26 cellular contexts compared by ENCODE assay signal in the genomic region with DNA sequence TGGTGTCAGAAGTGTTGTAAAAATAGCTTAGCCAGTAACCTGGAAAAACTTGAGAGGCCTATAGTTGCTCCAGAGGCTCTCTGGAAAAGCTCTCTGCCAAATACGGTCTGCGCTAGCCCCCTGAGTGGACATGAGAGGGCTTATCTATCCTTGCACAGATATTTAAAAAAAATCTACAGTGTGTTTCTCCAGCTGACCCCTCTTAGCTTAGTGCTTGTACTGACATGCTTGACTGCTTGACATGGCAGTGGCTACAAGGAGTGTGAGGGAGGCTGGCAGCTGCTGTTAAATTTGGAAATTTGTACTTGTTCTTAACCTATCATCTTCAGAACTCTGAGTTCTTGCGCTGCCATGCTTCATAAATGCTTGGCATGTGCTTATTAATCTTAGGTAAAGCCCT.
"Had no signal": no experiment of that assay in that cellular context is flagged by ENCODE, and none has a peak within 500 bp of the region (broad histone marks: within the 10 kb centered on the region; RNA-seq: fewer than 3 reads in every experiment).

No MANE protein-coding gene starts in this region.

- H3K4me3 ChIP-seq: adrenal gland, ascending aorta, gastroesophageal sphincter, hepatocyte, mucosa of descending colon, thoracic aorta, uterus had no signal

- H3K9me3 Mint-ChIP-seq: activated T-cell treated with anti-CD3 and anti-CD28 coated beads, Interleukin-2, amount 50 U/mL, for 72 hours; natural killer cell treated with Interleukin-12 subunit alpha and Interleukin-12 subunit beta and Interleukin-15 and Interleukin-18, amount 100 ng/mL, for 72 hours; stimulated activated effector memory CD8-positive, alpha-beta T cell treated with anti-CD3 and anti-CD28 coated beads, Interleukin-12 subunit alpha, Interleukin-12 subunit beta, amount 100 ng/mL, for 72 hours; stimulated activated naive CD8-positive, alpha-beta T cell treated with anti-CD3 and anti-CD28 coated beads, Interleukin-15, Interleukin-2, amounts not matched to agents 100 ng/mL and 50 ng/mL, for 24 hours; type B pancreatic cell had no signal

- H3K27ac Mint-ChIP-seq: activated CD4-positive, alpha-beta T cell treated with anti-CD3 and anti-CD28 coated beads for 36 hours; activated naive CD8-positive, alpha-beta T cell; activated T-cell treated with anti-CD3 and anti-CD28 coated beads, Interleukin-2, amount 50 U/mL, for 72 hours; natural killer cell treated with Interleukin-12 subunit alpha and Interleukin-12 subunit beta and Interleukin-15 and Interleukin-18, amount 100 ng/mL, for 72 hours; stimulated activated effector memory CD8-positive, alpha-beta T cell treated with anti-CD3 and anti-CD28 coated beads, Interleukin-12 subunit alpha, Interleukin-12 subunit beta, amount 100 ng/mL, for 72 hours; stimulated activated naive CD8-positive, alpha-beta T cell treated with anti-CD3 and anti-CD28 coated beads, Interleukin-15, Interleukin-2, amounts not matched to agents 100 ng/mL and 50 ng/mL, for 24 hours; type B pancreatic cell had no signal

- H3K4me3 Mint-ChIP-seq: activated CD4-positive, alpha-beta T cell treated with anti-CD3 and anti-CD28 coated beads for 36 hours; activated naive CD8-positive, alpha-beta T cell; activated T-cell treated with anti-CD3 and anti-CD28 coated beads, Interleukin-2, amount 50 U/mL, for 72 hours; natural killer cell treated with Interleukin-12 subunit alpha and Interleukin-12 subunit beta and Interleukin-15 and Interleukin-18, amount 100 ng/mL, for 72 hours; stimulated activated effector memory CD8-positive, alpha-beta T cell treated with anti-CD3 and anti-CD28 coated beads, Interleukin-12 subunit alpha, Interleukin-12 subunit beta, amount 100 ng/mL, for 72 hours; stimulated activated naive CD8-positive, alpha-beta T cell treated with anti-CD3 and anti-CD28 coated beads, Interleukin-15, Interleukin-2, amounts not matched to agents 100 ng/mL and 50 ng/mL, for 24 hours; type B pancreatic cell had no signal

- H3K9me3 ChIP-seq: adrenal gland, ascending aorta, gastroesophageal sphincter, mucosa of descending colon, neutrophil, thoracic aorta, uterus had no signal

- ATAC-seq: activated CD4-positive, alpha-beta T cell treated with anti-CD3 and anti-CD28 coated beads for 36 hours; activated T-cell treated with anti-CD3 and anti-CD28 coated beads, Interleukin-2, amount 50 U/mL, for 72 hours; gastroesophageal sphincter; left ventricle myocardium superior; mucosa of descending colon; natural killer cell treated with Interleukin-12 subunit alpha and Interleukin-12 subunit beta and Interleukin-15 and Interleukin-18, amount 100 ng/mL, for 72 hours; sciatic nerve; stimulated activated effector memory CD8-positive, alpha-beta T cell treated with anti-CD3 and anti-CD28 coated beads, Interleukin-12 subunit alpha, Interleukin-12 subunit beta, amount 100 ng/mL, for 72 hours had no signal

- H3K4me1 Mint-ChIP-seq: activated CD4-positive, alpha-beta T cell treated with anti-CD3 and anti-CD28 coated beads for 36 hours; stimulated activated effector memory CD8-positive, alpha-beta T cell treated with anti-CD3 and anti-CD28 coated beads, Interleukin-12 subunit alpha, Interleukin-12 subunit beta, amount 100 ng/mL, for 72 hours had no signal

- H3K27me3 ChIP-seq: adrenal gland, ascending aorta, brain microvascular endothelial cell, gastroesophageal sphincter, hepatocyte, neutrophil, uterus had no signal

- H2AFZ ChIP-seq: hepatocyte had no signal

- H3K4me2 ChIP-seq: hepatocyte had no signal

- H3K27me3 Mint-ChIP-seq: activated CD4-positive, alpha-beta T cell treated with anti-CD3 and anti-CD28 coated beads for 36 hours; activated naive CD8-positive, alpha-beta T cell; natural killer cell treated with Interleukin-12 subunit alpha and Interleukin-12 subunit beta and Interleukin-15 and Interleukin-18, amount 100 ng/mL, for 72 hours; stimulated activated naive CD8-positive, alpha-beta T cell treated with anti-CD3 and anti-CD28 coated beads, Interleukin-15, Interleukin-2, amounts not matched to agents 100 ng/mL and 50 ng/mL, for 24 hours had no signal

- FAIRE-seq: endothelial cell of umbilical vein, small intestine had no signal

- H3K36me3 Mint-ChIP-seq: natural killer cell treated with Interleukin-12 subunit alpha and Interleukin-12 subunit beta and Interleukin-15 and Interleukin-18, amount 100 ng/mL, for 72 hours; stimulated activated effector memory CD8-positive, alpha-beta T cell treated with anti-CD3 and anti-CD28 coated beads, Interleukin-12 subunit alpha, Interleukin-12 subunit beta, amount 100 ng/mL, for 72 hours had no signal

- H3K27ac ChIP-seq: adrenal gland, ascending aorta, brain microvascular endothelial cell, gastroesophageal sphincter, hepatocyte, neutrophil, thoracic aorta, uterus had no signal

- DNase-seq: activated CD4-positive, alpha-beta T cell treated with anti-CD3 and anti-CD28 coated beads for 36 hours; activated CD4-positive, CD25-positive, alpha-beta regulatory T cell; activated naive CD4-positive, alpha-beta T cell treated with Interleukin-2 at 50 U/mL for 16 hours; activated T-cell treated with anti-CD3 and anti-CD28 coated beads for 4 hours; activated T-cell treated with anti-CD3 and anti-CD28 coated beads, Interleukin-2, amount 50 U/mL, for 72 hours; adrenal gland; brain microvascular endothelial cell; cortex of kidney; islet precursor cell; left ventricle myocardium superior; mucosa of descending colon; small intestine; stimulated activated CD4-positive, alpha-beta T cell treated with anti-CD3 and anti-CD28 coated beads, Interleukin-4, amount 100 ng/mL, for 24 hours; uterus had no signal

- H3K4me1 ChIP-seq: adrenal gland, ascending aorta, uterus had no signal

- H3K36me3 ChIP-seq: adrenal gland, brain microvascular endothelial cell, neutrophil, thoracic aorta, uterus had no signal

- H3K79me2 ChIP-seq: hepatocyte had no signal
